Comparison of ENCODE assay signal across 9 cellular contexts in the genomic region with DNA sequence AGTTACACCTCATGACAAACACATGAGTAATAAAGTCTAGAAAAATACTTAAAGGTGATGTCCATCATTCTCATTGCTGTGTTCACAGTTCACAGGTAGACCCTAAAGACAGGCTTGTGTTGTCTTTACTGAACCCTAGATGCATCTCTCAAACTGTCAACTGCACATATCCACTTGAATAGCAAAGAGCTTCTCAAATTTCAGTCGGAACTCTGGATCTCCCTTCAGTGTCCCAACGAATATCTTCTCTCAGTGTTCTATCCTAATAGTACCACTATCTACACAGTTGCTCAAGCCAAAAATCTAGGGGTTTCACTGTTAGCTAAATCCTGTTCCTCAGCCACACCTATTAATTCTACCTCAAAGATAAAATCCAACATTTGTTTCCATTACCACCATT. TPM values are rescaled to one million over a fixed set of nuclear protein-coding genes. Genes with fewer than 3 reads are reported as not detected.
DNase-seq lines count a peak whose midpoint lies in the region; ATAC-seq and TF ChIP-seq lines count a peak whose summit lies in the region.
"Had no signal": no experiment of that assay in that cellular context is flagged by ENCODE, and none has a peak within 500 bp of the region (broad histone marks: within the 10 kb centered on the region; RNA-seq: fewer than 3 reads in every experiment).

No MANE protein-coding gene starts in this region.

- H3K27me3 Mint-ChIP-seq in WTC11 (ENCODE audit: low read depth): no peaks in the 10 kb centered on the region

- ATAC-seq in WTC11 (no peak), omental fat pad (ENCODE audit: low FRiP score) (no peak)
- ATAC-seq: mucosa of descending colon had no signal

- no peaks in the 10 kb centered on the region for H3K9me3 Mint-ChIP-seq in WTC11

- peak overlapping the region; percentile 98 for H3K27ac Mint-ChIP-seq in WTC11

- POLR2A ChIA-PET in WTC11 (lab: Charles Lee): interaction anchor here (0.7 to 4.2 kb wide), 2 partner anchors 38 to 314 kb away, joined by 3 to 27 read pairs; a partner anchor contains a TSS

- CTCF ChIA-PET in WTC11 (lab: Charles Lee): no interaction called here

- DNase-seq in stimulated activated CD4-positive, alpha-beta T cell treated with anti-CD3 and anti-CD28 coated beads, Interleukin-4, amount 100 ng/mL, for 24 hours: peak; percentile 1
- no peak for DNase-seq in stimulated activated CD4-positive, alpha-beta T cell treated with anti-CD3 and anti-CD28 coated beads, Interleukin-4, amount 100 ng/mL, for 1 hour
- no peak for DNase-seq in WTC11 (ENCODE audit: low spot score)
- DNase-seq in inferior parietal cortex (ENCODE audit: extremely low spot score): peak; percentile 5
- no peak for DNase-seq in stimulated activated CD4-positive, alpha-beta T cell treated with anti-CD3 and anti-CD28 coated beads, Interleukin-2, amount 100 ng/mL, for 48 hours
- DNase-seq in effector CD8-positive, alpha-beta T cell (lab: John Stamatoyannopoulos, UW): no peak
- DNase-seq in omental fat pad (ENCODE audit: low spot score): no peak
- DNase-seq in GM10266 (ENCODE audit: extremely low spot score): no peak

- peak overlapping the region; percentile 90 for H3K4me3 Mint-ChIP-seq in WTC11

- H3K36me3 Mint-ChIP-seq in WTC11: peaks cover 5% of the 10 kb centered on the region

- TF ChIP-seq CTCF in WTC11 (IDR thresholded peaks at IDR 0.05) (no peak), omental fat pad (IDR thresholded peaks at IDR 0.05) (no peak), GM10266 (IDR thresholded peaks at IDR 0.05; ENCODE audit: control insufficient read depth, insufficient read depth, low read depth, missing control alignments) (no peak)

- peaks cover 52% of the 10 kb centered on the region for H3K4me1 Mint-ChIP-seq in WTC11

TF ChIP-seq in WTC11, 78 proteins besides CTCF, POLR2A, EP300 and RAD21:
- TF ChIP-seq JAZF1 (CRISPR knock-in tag; IDR thresholded peaks at IDR 0.05): no peak
- TF ChIP-seq ZNF425 (CRISPR knock-in tag; conservative IDR thresholded peaks at IDR 0.05): no peak
- TF ChIP-seq NR3C1 (CRISPR knock-in tag; conservative IDR thresholded peaks at IDR 0.05; ENCODE audit: low read depth): no peak
- no peak for TF ChIP-seq RELA (CRISPR knock-in tag; IDR thresholded peaks at IDR 0.05; ENCODE audit: borderline replicate concordance)
- TF ChIP-seq EMX1 (CRISPR knock-in tag; IDR thresholded peaks at IDR 0.05): no peak; the same call in 1 of the 2 replicates
- TF ChIP-seq, protein P1, sequence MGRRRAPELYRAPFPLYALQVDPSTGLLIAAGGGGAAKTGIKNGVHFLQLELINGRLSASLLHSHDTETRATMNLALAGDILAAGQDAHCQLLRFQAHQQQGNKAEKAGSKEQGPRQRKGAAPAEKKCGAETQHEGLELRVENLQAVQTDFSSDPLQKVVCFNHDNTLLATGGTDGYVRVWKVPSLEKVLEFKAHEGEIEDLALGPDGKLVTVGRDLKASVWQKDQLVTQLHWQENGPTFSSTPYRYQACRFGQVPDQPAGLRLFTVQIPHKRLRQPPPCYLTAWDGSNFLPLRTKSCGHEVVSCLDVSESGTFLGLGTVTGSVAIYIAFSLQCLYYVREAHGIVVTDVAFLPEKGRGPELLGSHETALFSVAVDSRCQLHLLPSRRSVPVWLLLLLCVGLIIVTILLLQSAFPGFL (CRISPR knock-in tag; IDR thresholded peaks at IDR 0.05; ENCODE audit: borderline replicate concordance): no peak
- TF ChIP-seq OVOL2 (CRISPR knock-in tag; IDR thresholded peaks at IDR 0.05; ENCODE audit: borderline replicate concordance): no peak
- no peak for TF ChIP-seq SP1 (CRISPR knock-in tag; conservative IDR thresholded peaks at IDR 0.05)
- TF ChIP-seq AR (CRISPR knock-in tag; IDR thresholded peaks at IDR 0.05): no peak
- no peak for TF ChIP-seq SMAD4 (CRISPR knock-in tag; IDR thresholded peaks at IDR 0.05)
- TF ChIP-seq FOXP1 (CRISPR knock-in tag; IDR thresholded peaks at IDR 0.05; ENCODE audit: borderline replicate concordance): no peak
- TF ChIP-seq HMGXB4 (CRISPR knock-in tag; IDR thresholded peaks at IDR 0.05): no peak
- TF ChIP-seq, protein P2, sequence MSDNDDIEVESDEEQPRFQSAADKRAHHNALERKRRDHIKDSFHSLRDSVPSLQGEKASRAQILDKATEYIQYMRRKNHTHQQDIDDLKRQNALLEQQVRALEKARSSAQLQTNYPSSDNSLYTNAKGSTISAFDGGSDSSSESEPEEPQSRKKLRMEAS (CRISPR knock-in tag; IDR thresholded peaks at IDR 0.05): no peak
- no peak for TF ChIP-seq CBFB (CRISPR knock-in tag; IDR thresholded peaks at IDR 0.05; ENCODE audit: low read depth)
- TF ChIP-seq KAT7 (CRISPR knock-in tag; IDR thresholded peaks at IDR 0.05; ENCODE audit: borderline replicate concordance): no peak

RNA-seq across cellular contexts. Expression of gene BOLA1, which starts 50.6 kb away (rescaled TPM):
- total RNA-seq in WTC11 (2021) (15.3 to 19.5 TPM (median 15.4 TPM) in 3 replicates), omental fat pad (10 to 100 TPM; 11.5 to 28.8 (median 25.5) TPM)

Comparison
In these comparisons a context has a peak if more than half of its experiments do, and no peak if none do; other contexts are left out.
1. DNase-seq: peak in stimulated activated CD4-positive, alpha-beta T cell treated with anti-CD3 and anti-CD28 coated beads, Interleukin-4, amount 100 ng/mL, for 24 hours (single experiment) and inferior parietal cortex (single experiment); none in stimulated activated CD4-positive, alpha-beta T cell treated with anti-CD3 and anti-CD28 coated beads, Interleukin-4, amount 100 ng/mL, for 1 hour (single experiment), WTC11 (single experiment), stimulated activated CD4-positive, alpha-beta T cell treated with anti-CD3 and anti-CD28 coated beads, Interleukin-2, amount 100 ng/mL, for 48 hours (0 of 2), effector CD8-positive, alpha-beta T cell (single experiment), omental fat pad (single experiment) and GM10266 (single experiment).